1 cellular context compared by ENCODE assay signal in the genomic region with DNA sequence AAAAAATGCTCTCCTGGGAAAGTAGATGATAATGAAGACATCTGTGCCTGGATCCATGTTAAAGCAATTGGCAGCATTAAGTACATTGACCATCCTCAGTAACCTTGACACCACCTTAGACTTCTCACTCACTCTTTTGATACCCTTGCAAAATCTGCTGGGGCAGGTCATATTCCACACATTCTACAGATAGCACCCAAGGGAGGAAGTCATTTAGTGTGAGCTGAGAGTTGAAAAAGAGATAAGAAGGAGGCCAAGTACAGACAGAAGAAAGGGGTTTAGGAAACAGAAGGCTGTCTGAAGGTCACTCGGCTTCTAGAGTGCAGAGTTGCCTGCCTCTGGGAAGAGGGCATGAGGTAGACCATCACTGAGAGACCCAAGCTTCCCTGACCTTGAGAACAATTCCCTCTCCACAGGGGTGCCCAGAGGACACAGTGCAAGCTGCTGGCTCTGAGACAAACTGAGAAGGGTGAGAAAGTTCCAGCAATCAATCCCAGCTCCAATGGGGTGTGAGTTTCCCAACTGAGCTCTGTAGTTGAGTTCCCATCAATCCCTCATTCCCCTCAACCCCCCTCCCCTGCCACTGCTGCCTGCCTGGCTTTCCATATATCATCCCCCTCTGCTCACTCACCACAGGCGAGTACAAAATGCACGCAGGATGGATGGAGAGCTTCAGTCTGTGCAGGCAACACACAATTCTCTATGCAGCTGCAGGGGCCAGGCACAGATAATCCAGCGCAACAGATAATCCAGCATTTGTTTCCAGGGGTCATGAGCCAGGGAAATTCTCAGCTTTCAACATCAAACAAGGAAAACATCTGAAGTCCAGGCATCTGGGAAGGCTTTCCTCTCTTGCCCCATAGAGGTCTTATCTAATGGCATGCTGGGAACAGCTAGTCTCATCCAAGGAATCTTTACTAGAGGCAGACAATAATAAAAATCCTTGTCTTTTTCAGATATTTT.
TF ChIP-seq lines count a peak whose summit lies in the region.

No MANE protein-coding gene starts in this region.

TF ChIP-seq in GM23338, 12 proteins besides CTCF, POLR2A, EP300 and RAD21:
- TF ChIP-seq, protein P1, sequence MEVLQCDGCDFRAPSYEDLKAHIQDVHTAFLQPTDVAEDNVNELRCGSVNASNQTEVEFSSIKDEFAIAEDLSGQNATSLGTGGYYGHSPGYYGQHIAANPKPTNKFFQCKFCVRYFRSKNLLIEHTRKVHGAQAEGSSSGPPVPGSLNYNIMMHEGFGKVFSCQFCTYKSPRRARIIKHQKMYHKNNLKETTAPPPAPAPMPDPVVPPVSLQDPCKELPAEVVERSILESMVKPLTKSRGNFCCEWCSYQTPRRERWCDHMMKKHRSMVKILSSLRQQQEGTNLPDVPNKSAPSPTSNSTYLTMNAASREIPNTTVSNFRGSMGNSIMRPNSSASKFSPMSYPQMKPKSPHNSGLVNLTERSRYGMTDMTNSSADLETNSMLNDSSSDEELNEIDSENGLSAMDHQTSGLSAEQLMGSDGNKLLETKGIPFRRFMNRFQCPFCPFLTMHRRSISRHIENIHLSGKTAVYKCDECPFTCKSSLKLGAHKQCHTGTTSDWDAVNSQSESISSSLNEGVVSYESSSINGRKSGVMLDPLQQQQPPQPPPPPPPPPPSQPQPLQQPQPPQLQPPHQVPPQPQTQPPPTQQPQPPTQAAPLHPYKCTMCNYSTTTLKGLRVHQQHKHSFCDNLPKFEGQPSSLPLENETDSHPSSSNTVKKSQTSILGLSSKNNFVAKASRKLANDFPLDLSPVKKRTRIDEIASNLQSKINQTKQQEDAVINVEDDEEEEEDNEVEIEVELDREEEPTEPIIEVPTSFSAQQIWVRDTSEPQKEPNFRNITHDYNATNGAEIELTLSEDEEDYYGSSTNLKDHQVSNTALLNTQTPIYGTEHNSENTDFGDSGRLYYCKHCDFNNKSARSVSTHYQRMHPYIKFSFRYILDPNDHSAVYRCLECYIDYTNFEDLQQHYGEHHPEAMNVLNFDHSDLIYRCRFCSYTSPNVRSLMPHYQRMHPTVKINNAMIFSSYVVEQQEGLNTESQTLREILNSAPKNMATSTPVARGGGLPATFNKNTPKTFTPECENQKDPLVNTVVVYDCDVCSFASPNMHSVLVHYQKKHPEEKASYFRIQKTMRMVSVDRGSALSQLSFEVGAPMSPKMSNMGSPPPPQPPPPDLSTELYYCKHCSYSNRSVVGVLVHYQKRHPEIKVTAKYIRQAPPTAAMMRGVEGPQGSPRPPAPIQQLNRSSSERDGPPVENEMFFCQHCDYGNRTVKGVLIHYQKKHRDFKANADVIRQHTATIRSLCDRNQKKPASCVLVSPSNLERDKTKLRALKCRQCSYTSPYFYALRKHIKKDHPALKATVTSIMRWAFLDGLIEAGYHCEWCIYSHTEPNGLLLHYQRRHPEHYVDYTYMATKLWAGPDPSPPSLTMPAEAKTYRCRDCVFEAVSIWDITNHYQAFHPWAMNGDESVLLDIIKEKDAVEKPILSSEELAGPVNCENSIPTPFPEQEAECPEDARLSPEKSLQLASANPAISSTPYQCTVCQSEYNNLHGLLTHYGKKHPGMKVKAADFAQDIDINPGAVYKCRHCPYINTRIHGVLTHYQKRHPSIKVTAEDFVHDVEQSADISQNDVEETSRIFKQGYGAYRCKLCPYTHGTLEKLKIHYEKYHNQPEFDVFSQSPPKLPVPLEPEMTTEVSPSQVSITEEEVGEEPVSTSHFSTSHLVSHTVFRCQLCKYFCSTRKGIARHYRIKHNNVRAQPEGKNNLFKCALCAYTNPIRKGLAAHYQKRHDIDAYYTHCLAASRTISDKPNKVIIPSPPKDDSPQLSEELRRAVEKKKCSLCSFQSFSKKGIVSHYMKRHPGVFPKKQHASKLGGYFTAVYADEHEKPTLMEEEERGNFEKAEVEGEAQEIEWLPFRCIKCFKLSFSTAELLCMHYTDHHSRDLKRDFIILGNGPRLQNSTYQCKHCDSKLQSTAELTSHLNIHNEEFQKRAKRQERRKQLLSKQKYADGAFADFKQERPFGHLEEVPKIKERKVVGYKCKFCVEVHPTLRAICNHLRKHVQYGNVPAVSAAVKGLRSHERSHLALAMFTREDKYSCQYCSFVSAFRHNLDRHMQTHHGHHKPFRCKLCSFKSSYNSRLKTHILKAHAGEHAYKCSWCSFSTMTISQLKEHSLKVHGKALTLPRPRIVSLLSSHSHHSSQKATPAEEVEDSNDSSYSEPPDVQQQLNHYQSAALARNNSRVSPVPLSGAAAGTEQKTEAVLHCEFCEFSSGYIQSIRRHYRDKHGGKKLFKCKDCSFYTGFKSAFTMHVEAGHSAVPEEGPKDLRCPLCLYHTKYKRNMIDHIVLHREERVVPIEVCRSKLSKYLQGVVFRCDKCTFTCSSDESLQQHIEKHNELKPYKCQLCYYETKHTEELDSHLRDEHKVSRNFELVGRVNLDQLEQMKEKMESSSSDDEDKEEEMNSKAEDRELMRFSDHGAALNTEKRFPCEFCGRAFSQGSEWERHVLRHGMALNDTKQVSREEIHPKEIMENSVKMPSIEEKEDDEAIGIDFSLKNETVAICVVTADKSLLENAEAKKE (CRISPR knock-in tag; IDR thresholded peaks at IDR 0.05), result no peak
- TF ChIP-seq EZH2phosphoT487 (IDR thresholded peaks at IDR 0.05; ENCODE audit: unreplicated experiment) (no peak), ZNF114 (CRISPR knock-in tag; IDR thresholded peaks at IDR 0.05) (no peak), CREB1 (CRISPR knock-in tag; IDR thresholded peaks at IDR 0.05; ENCODE audit: low read depth) (no peak), POLR2AphosphoS5 (IDR thresholded peaks at IDR 0.05; ENCODE audit: low read depth) (no peak), EZH2 (IDR thresholded peaks at IDR 0.05; ENCODE audit: low read depth, unreplicated experiment) (no peak), ZNF331 (CRISPR knock-in tag; IDR thresholded peaks at IDR 0.05; ENCODE audit: low read depth) (no peak), STAT1 (IDR thresholded peaks at IDR 0.05; ENCODE audit: unreplicated experiment) (no peak), NANOG (IDR thresholded peaks at IDR 0.05; ENCODE audit: borderline replicate concordance) (no peak), JUNB (IDR thresholded peaks at IDR 0.05; ENCODE audit: unreplicated experiment) (no peak)
- TF ChIP-seq, protein P2, sequence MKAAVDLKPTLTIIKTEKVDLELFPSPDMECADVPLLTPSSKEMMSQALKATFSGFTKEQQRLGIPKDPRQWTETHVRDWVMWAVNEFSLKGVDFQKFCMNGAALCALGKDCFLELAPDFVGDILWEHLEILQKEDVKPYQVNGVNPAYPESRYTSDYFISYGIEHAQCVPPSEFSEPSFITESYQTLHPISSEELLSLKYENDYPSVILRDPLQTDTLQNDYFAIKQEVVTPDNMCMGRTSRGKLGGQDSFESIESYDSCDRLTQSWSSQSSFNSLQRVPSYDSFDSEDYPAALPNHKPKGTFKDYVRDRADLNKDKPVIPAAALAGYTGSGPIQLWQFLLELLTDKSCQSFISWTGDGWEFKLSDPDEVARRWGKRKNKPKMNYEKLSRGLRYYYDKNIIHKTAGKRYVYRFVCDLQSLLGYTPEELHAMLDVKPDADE (IDR thresholded peaks at IDR 0.05), result no peak
- TF ChIP-seq, protein P3, sequence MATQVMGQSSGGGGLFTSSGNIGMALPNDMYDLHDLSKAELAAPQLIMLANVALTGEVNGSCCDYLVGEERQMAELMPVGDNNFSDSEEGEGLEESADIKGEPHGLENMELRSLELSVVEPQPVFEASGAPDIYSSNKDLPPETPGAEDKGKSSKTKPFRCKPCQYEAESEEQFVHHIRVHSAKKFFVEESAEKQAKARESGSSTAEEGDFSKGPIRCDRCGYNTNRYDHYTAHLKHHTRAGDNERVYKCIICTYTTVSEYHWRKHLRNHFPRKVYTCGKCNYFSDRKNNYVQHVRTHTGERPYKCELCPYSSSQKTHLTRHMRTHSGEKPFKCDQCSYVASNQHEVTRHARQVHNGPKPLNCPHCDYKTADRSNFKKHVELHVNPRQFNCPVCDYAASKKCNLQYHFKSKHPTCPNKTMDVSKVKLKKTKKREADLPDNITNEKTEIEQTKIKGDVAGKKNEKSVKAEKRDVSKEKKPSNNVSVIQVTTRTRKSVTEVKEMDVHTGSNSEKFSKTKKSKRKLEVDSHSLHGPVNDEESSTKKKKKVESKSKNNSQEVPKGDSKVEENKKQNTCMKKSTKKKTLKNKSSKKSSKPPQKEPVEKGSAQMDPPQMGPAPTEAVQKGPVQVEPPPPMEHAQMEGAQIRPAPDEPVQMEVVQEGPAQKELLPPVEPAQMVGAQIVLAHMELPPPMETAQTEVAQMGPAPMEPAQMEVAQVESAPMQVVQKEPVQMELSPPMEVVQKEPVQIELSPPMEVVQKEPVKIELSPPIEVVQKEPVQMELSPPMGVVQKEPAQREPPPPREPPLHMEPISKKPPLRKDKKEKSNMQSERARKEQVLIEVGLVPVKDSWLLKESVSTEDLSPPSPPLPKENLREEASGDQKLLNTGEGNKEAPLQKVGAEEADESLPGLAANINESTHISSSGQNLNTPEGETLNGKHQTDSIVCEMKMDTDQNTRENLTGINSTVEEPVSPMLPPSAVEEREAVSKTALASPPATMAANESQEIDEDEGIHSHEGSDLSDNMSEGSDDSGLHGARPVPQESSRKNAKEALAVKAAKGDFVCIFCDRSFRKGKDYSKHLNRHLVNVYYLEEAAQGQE (IDR thresholded peaks at IDR 0.05; ENCODE audit: unreplicated experiment), result no peak
TF ChIP-seq in GM23338: peak in this region for 0.
